Comparison of ENCODE assay signal across 19 cellular contexts in the genomic region with DNA sequence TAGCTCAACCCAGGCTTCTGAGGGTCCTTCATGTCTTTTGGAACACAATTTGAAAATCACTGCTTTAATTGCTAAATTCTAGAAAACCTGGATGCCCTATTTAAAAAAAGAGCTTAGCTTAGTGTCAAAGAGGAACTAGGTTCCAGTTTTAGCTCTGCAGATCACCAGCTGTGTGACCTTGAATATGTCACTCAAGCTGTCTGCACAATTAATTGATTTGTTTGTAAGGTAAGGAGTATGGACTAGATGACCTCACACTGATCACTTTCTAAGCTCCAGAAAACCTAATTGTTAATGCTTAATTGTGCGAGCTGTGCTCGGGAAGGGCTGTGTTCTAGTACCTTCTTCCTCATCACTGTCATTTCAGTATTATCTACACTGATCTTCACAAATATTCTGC. TPM values are rescaled to one million over a fixed set of nuclear protein-coding genes. Genes with fewer than 3 reads are reported as not detected.
DNase-seq lines count a peak whose midpoint lies in the region; ATAC-seq and TF ChIP-seq lines count a peak whose summit lies in the region.
"Had no signal": no experiment of that assay in that cellular context is flagged by ENCODE, and none has a peak within 500 bp of the region (broad histone marks: within the 10 kb centered on the region; RNA-seq: fewer than 3 reads in every experiment).

No MANE protein-coding gene starts in this region.

- H3K4me3 Mint-ChIP-seq in natural killer cell treated with Interleukin-12 subunit alpha and Interleukin-12 subunit beta and Interleukin-15 and Interleukin-18, amount 100 ng/mL, for 72 hours, result peak overlapping the region; percentile 68
- H3K4me3 Mint-ChIP-seq in natural killer cell, result no peak overlapping the region
- no peak overlapping the region for H3K4me3 Mint-ChIP-seq in activated T-helper 2 cell treated with anti-CD3 and anti-CD28 coated beads, Interferon-gamma antibody, Interleukin-2, Interleukin-4, amounts not matched to agents 10 μg/mL and 5 μg/mL and 100 μg/mL, durations not matched to agents 14 hours and 24 hours and 36 hours (ENCODE audit: low read depth)
- H3K4me3 Mint-ChIP-seq: activated CD8-positive, alpha-beta T cell treated with anti-CD3 and anti-CD28 coated beads, Interleukin-2, amount 10 ng/mL, durations not matched to agents 7 days and 5 days had no signal

- peaks cover 16% of the 10 kb centered on the region for H3K36me3 Mint-ChIP-seq in natural killer cell treated with Interleukin-12 subunit alpha and Interleukin-12 subunit beta and Interleukin-15 and Interleukin-18, amount 100 ng/mL, for 72 hours
- peaks cover 14% of the 10 kb centered on the region for H3K36me3 Mint-ChIP-seq in natural killer cell
- H3K36me3 Mint-ChIP-seq in activated T-helper 2 cell treated with anti-CD3 and anti-CD28 coated beads, Interferon-gamma antibody, Interleukin-2, Interleukin-4, amounts not matched to agents 10 μg/mL and 5 μg/mL and 100 μg/mL, durations not matched to agents 14 hours and 24 hours and 36 hours (ENCODE audit: low read depth), result peaks cover 21% of the 10 kb centered on the region
- H3K36me3 Mint-ChIP-seq: naive thymus-derived CD8-positive, alpha-beta T cell had no signal

- peaks cover 43 to 50% of the 10 kb centered on the region in 2 donors for H3K4me1 Mint-ChIP-seq in natural killer cell treated with Interleukin-12 subunit alpha and Interleukin-12 subunit beta and Interleukin-15 and Interleukin-18, amount 100 ng/mL, for 72 hours (ENCODE audit: low read depth in 2 of 2)
- H3K4me1 Mint-ChIP-seq in natural killer cell, result peaks cover 46 to 58% of the 10 kb centered on the region in 2 donors
- peaks cover 41% of the 10 kb centered on the region for H3K4me1 Mint-ChIP-seq in activated T-helper 2 cell treated with anti-CD3 and anti-CD28 coated beads, Interferon-gamma antibody, Interleukin-2, Interleukin-4, amounts not matched to agents 10 μg/mL and 5 μg/mL and 100 μg/mL, durations not matched to agents 14 hours and 24 hours and 36 hours (ENCODE audit: low read depth)

- peak overlapping the region in 1 of 2 donors; percentile 56 for H3K27ac Mint-ChIP-seq in natural killer cell treated with Interleukin-12 subunit alpha and Interleukin-12 subunit beta and Interleukin-15 and Interleukin-18, amount 100 ng/mL, for 72 hours
- H3K27ac Mint-ChIP-seq in natural killer cell, result no peak overlapping the region
- H3K27ac Mint-ChIP-seq in activated T-helper 2 cell treated with anti-CD3 and anti-CD28 coated beads, Interferon-gamma antibody, Interleukin-2, Interleukin-4, amounts not matched to agents 10 μg/mL and 5 μg/mL and 100 μg/mL, durations not matched to agents 14 hours and 24 hours and 36 hours, result peak overlapping the region; percentile 46
- H3K27ac Mint-ChIP-seq: naive thymus-derived CD8-positive, alpha-beta T cell had no signal

- DNase-seq in natural killer cell treated with Interleukin-12 subunit alpha and Interleukin-12 subunit beta and Interleukin-15 and Interleukin-18, amount 100 ng/mL, for 72 hours (ENCODE audit: low spot score), result no peak
- DNase-seq in natural killer cell (no peak), NCI-H2227 (lab: John Stamatoyannopoulos, UW; ENCODE audit: unreplicated experiment) (no peak), NCI-H748 treated with DMSO at 0.1 percent for 48 hours (lab: John Stamatoyannopoulos, UW) (no peak)
- no peak for DNase-seq in activated T-helper 2 cell treated with anti-CD3 and anti-CD28 coated beads, Interferon-gamma antibody, Interleukin-2, Interleukin-4, amounts not matched to agents 10 μg/mL and 5 μg/mL and 100 μg/mL, durations not matched to agents 14 hours and 24 hours and 36 hours (ENCODE audit: low spot score)
- DNase-seq: activated CD4-positive, CD25-positive, alpha-beta regulatory T cell; adrenal gland; GDM1; head of caudate nucleus; left colon; naive thymus-derived CD8-positive, alpha-beta T cell; NCI-H1694; NCI-H774; sigmoid colon; SJCRH30 had no signal

- ATAC-seq in natural killer cell treated with Interleukin-12 subunit alpha and Interleukin-12 subunit beta and Interleukin-15 and Interleukin-18, amount 100 ng/mL, for 72 hours, result no peak
- no peak for ATAC-seq in natural killer cell
- ATAC-seq in HG03378 (IDR thresholded peaks at IDR 0.05; ENCODE audit: unreplicated experiment), result peak; percentile 40
- no peak for ATAC-seq in HG02981 (IDR thresholded peaks at IDR 0.05; ENCODE audit: unreplicated experiment)
- ATAC-seq: left colon; naive thymus-derived CD8-positive, alpha-beta T cell had no signal

- H3K27me3 Mint-ChIP-seq in natural killer cell treated with Interleukin-12 subunit alpha and Interleukin-12 subunit beta and Interleukin-15 and Interleukin-18, amount 100 ng/mL, for 72 hours, result no peaks in the 10 kb centered on the region
- no peaks in the 10 kb centered on the region for H3K27me3 Mint-ChIP-seq in natural killer cell (ENCODE audit: low read depth in 2 of 2)
- no peaks in the 10 kb centered on the region for H3K27me3 Mint-ChIP-seq in activated T-helper 2 cell treated with anti-CD3 and anti-CD28 coated beads, Interferon-gamma antibody, Interleukin-2, Interleukin-4, amounts not matched to agents 10 μg/mL and 5 μg/mL and 100 μg/mL, durations not matched to agents 14 hours and 24 hours and 36 hours (ENCODE audit: low read depth)

- H3K9me3 Mint-ChIP-seq in natural killer cell treated with Interleukin-12 subunit alpha and Interleukin-12 subunit beta and Interleukin-15 and Interleukin-18, amount 100 ng/mL, for 72 hours, result peaks cover 3% of the 10 kb centered on the region
- no peaks in the 10 kb centered on the region for H3K9me3 Mint-ChIP-seq in natural killer cell
- H3K9me3 Mint-ChIP-seq in activated T-helper 2 cell treated with anti-CD3 and anti-CD28 coated beads, Interferon-gamma antibody, Interleukin-2, Interleukin-4, amounts not matched to agents 10 μg/mL and 5 μg/mL and 100 μg/mL, durations not matched to agents 14 hours and 24 hours and 36 hours, result no peaks in the 10 kb centered on the region
- H3K9me3 Mint-ChIP-seq: naive thymus-derived CD8-positive, alpha-beta T cell; T-helper 1 cell treated with Interleukin-12 subunit alpha and Interleukin-12 subunit beta and Interleukin-4 antibody, amounts not matched to agents 30 μg/mL and 1 μg/mL, for 36 hours had no signal

- no peak for TF ChIP-seq CTCF in natural killer cell (IDR thresholded peaks at IDR 0.05)

- intact Hi-C loops in natural killer cell (cut with micrococcal nuclease), result no loop called here
- intact Hi-C loops in activated T-helper 2 cell treated with anti-CD3 and anti-CD28 coated beads, Interferon-gamma antibody, Interleukin-2, Interleukin-4, amounts not matched to agents 10 μg/mL and 5 μg/mL and 100 μg/mL, durations not matched to agents 14 hours and 24 hours and 36 hours (cut with micrococcal nuclease), result loop anchor here (1.0 to 2.0 kb wide), 3 partner anchors 23 to 33 kb away; no protein-coding TSS in a partner anchor

RNA-seq across cellular contexts. Expression of a gene that starts 26.2 kb away (rescaled TPM):
- total RNA-seq in natural killer cell treated with Interleukin-12 subunit alpha and Interleukin-12 subunit beta and Interleukin-15 and Interleukin-18, amount 100 ng/mL, for 72 hours, result 100 to 1,000 TPM; 174 to 219 TPM
- 100 to 1,000 TPM; 584 to 715 (median 591) TPM for total RNA-seq in natural killer cell
- total RNA-seq in activated T-helper 2 cell treated with anti-CD3 and anti-CD28 coated beads, Interferon-gamma antibody, Interleukin-2, Interleukin-4, amounts not matched to agents 10 μg/mL and 5 μg/mL and 100 μg/mL, durations not matched to agents 14 hours and 24 hours and 36 hours, result 48.6 and 54.6 TPM in 2 replicates
